1 cellular context compared by ENCODE assay signal in the genomic region with DNA sequence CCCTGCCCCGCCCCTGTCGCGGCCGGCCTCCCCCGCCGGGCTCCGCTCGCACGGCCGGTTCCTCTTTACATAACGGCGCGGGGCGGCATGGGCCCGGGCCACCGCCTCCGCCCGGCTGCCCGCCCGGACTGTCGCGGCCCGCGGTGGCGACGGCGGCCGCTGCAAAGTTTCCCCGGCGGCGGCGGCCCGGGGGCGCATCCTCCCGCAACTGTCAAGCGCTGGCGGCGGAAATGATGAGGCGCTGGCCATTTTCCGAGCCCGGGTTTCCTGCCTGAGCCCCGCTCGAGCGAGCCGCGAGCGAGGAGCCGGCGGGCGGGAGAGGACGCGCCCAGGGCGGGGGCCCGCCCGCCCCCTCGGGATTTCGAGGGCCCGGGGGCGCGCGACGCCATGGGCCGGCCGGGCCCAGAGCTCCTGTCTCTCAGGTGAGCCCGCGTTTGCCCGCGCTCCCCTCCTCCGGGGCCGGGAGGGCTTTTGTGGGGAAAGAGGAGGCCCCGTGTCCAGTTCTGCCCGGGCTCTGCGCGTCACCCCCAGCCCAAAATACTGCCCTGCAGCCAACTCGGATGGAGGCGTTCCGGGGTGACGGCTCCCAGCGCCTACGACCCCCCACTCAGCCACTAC.
TF ChIP-seq lines count a peak whose summit lies in the region.

A gene (plus strand): TSS at position 68 of the 618 bp plus-strand sequence. CDS start 12,223 bp downstream, outside the sequence.

TF ChIP-seq in K562, 482 proteins besides CTCF, POLR2A, EP300 and RAD21 (continued from another document and continues in another):
- TF ChIP-seq, protein P1, sequence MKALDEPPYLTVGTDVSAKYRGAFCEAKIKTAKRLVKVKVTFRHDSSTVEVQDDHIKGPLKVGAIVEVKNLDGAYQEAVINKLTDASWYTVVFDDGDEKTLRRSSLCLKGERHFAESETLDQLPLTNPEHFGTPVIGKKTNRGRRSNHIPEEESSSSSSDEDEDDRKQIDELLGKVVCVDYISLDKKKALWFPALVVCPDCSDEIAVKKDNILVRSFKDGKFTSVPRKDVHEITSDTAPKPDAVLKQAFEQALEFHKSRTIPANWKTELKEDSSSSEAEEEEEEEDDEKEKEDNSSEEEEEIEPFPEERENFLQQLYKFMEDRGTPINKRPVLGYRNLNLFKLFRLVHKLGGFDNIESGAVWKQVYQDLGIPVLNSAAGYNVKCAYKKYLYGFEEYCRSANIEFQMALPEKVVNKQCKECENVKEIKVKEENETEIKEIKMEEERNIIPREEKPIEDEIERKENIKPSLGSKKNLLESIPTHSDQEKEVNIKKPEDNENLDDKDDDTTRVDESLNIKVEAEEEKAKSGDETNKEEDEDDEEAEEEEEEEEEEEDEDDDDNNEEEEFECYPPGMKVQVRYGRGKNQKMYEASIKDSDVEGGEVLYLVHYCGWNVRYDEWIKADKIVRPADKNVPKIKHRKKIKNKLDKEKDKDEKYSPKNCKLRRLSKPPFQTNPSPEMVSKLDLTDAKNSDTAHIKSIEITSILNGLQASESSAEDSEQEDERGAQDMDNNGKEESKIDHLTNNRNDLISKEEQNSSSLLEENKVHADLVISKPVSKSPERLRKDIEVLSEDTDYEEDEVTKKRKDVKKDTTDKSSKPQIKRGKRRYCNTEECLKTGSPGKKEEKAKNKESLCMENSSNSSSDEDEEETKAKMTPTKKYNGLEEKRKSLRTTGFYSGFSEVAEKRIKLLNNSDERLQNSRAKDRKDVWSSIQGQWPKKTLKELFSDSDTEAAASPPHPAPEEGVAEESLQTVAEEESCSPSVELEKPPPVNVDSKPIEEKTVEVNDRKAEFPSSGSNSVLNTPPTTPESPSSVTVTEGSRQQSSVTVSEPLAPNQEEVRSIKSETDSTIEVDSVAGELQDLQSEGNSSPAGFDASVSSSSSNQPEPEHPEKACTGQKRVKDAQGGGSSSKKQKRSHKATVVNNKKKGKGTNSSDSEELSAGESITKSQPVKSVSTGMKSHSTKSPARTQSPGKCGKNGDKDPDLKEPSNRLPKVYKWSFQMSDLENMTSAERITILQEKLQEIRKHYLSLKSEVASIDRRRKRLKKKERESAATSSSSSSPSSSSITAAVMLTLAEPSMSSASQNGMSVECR (CRISPR knock-in tag; IDR thresholded peaks at IDR 0.05), result no peak
- no peak for TF ChIP-seq ADNP (tag; IDR thresholded peaks at IDR 0.05)
- no peak for TF ChIP-seq ZEB2 (IDR thresholded peaks at IDR 0.05)
- TF ChIP-seq, protein P2, sequence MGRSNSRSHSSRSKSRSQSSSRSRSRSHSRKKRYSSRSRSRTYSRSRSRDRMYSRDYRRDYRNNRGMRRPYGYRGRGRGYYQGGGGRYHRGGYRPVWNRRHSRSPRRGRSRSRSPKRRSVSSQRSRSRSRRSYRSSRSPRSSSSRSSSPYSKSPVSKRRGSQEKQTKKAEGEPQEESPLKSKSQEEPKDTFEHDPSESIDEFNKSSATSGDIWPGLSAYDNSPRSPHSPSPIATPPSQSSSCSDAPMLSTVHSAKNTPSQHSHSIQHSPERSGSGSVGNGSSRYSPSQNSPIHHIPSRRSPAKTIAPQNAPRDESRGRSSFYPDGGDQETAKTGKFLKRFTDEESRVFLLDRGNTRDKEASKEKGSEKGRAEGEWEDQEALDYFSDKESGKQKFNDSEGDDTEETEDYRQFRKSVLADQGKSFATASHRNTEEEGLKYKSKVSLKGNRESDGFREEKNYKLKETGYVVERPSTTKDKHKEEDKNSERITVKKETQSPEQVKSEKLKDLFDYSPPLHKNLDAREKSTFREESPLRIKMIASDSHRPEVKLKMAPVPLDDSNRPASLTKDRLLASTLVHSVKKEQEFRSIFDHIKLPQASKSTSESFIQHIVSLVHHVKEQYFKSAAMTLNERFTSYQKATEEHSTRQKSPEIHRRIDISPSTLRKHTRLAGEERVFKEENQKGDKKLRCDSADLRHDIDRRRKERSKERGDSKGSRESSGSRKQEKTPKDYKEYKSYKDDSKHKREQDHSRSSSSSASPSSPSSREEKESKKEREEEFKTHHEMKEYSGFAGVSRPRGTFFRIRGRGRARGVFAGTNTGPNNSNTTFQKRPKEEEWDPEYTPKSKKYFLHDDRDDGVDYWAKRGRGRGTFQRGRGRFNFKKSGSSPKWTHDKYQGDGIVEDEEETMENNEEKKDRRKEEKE (IDR thresholded peaks at IDR 0.05; ENCODE audit: borderline replicate concordance in 1 of 2, control insufficient read depth in 1 of 2, low read depth in 2 of 2, low read length in 1 of 2), result no peak
- no peak for TF ChIP-seq KAT7 (CRISPR knock-in tag; IDR thresholded peaks at IDR 0.05; ENCODE audit: borderline replicate concordance)
- TF ChIP-seq RBM14 (IDR thresholded peaks at IDR 0.05; ENCODE audit: borderline replicate concordance, insufficient read depth, low read depth, low read length), result no peak
- TF ChIP-seq, protein P3, sequence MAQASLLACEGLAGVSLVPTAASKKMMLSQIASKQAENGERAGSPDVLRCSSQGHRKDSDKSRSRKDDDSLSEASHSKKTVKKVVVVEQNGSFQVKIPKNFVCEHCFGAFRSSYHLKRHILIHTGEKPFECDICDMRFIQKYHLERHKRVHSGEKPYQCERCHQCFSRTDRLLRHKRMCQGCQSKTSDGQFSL (CRISPR knock-in tag; IDR thresholded peaks at IDR 0.05), result no peak
- TF ChIP-seq, protein P3 (tag; IDR thresholded peaks at IDR 0.05), result no peak
- no peak for TF ChIP-seq ATF7 (IDR thresholded peaks at IDR 0.05)
- TF ChIP-seq, protein P4, sequence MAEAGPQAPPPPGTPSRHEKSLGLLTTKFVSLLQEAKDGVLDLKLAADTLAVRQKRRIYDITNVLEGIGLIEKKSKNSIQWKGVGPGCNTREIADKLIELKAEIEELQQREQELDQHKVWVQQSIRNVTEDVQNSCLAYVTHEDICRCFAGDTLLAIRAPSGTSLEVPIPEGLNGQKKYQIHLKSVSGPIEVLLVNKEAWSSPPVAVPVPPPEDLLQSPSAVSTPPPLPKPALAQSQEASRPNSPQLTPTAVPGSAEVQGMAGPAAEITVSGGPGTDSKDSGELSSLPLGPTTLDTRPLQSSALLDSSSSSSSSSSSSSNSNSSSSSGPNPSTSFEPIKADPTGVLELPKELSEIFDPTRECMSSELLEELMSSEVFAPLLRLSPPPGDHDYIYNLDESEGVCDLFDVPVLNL (CRISPR knock-in tag; IDR thresholded peaks at IDR 0.05; ENCODE audit: low read depth), result no peak
- no peak for TF ChIP-seq PYGO2 (tag; IDR thresholded peaks at IDR 0.05)
- TF ChIP-seq TAF1 (IDR thresholded peaks at IDR 0.05; ENCODE audit: control insufficient read depth, extremely low read depth, insufficient read depth, low read length, severe bottlenecking), result peak; percentile 74
- TF ChIP-seq ZC3H11A (IDR thresholded peaks at IDR 0.05; ENCODE audit: low read depth, low read length), result no peak
- TF ChIP-seq SIN3A (IDR thresholded peaks at IDR 0.05; ENCODE audit: borderline replicate concordance in 2 of 2, control insufficient read depth in 1 of 2, low read depth in 2 of 2, low read length in 2 of 2), result peak; percentile 50 to 79; a peak in 2 of 4 replicates
- TF ChIP-seq KLF1 (tag; IDR thresholded peaks at IDR 0.05), result no peak
- no peak for TF ChIP-seq CTBP1 (IDR thresholded peaks at IDR 0.05; ENCODE audit: borderline replicate concordance)
- no peak for TF ChIP-seq TAF7 (tag; IDR thresholded peaks at IDR 0.05)
- no peak for TF ChIP-seq POLR2AphosphoS5 (IDR thresholded peaks at IDR 0.05; ENCODE audit: control insufficient read depth, insufficient read depth, low read depth, low read length)
- peak; percentile 71; the same call in 1 of the 2 replicates for TF ChIP-seq CBX1 (IDR thresholded peaks at IDR 0.05; ENCODE audit: low read depth)
- 0 out of 2 replicates have a peak, but pooled peaks have one; percentile 43 for TF ChIP-seq ZBTB1 (CRISPR knock-in tag; IDR thresholded peaks at IDR 0.05; ENCODE audit: borderline replicate concordance, low read depth)
- no peak for TF ChIP-seq CAMTA2 (CRISPR knock-in tag; conservative IDR thresholded peaks at IDR 0.05)
- no peak for TF ChIP-seq MAFK (IDR thresholded peaks at IDR 0.05; ENCODE audit: low read length)
- TF ChIP-seq SPI1 (IDR thresholded peaks at IDR 0.05; ENCODE audit: borderline replicate concordance, low read depth, low read length), result peak; percentile 77
- TF ChIP-seq, protein P5, sequence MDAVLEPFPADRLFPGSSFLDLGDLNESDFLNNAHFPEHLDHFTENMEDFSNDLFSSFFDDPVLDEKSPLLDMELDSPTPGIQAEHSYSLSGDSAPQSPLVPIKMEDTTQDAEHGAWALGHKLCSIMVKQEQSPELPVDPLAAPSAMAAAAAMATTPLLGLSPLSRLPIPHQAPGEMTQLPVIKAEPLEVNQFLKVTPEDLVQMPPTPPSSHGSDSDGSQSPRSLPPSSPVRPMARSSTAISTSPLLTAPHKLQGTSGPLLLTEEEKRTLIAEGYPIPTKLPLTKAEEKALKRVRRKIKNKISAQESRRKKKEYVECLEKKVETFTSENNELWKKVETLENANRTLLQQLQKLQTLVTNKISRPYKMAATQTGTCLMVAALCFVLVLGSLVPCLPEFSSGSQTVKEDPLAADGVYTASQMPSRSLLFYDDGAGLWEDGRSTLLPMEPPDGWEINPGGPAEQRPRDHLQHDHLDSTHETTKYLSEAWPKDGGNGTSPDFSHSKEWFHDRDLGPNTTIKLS (IDR thresholded peaks at IDR 0.05; ENCODE audit: borderline replicate concordance, low read depth), result no peak
- TF ChIP-seq CBX8 (IDR thresholded peaks at IDR 0.05; ENCODE audit: borderline replicate concordance, extremely low read depth, low read depth, low read length, poor library complexity, severe bottlenecking), result no peak
- no peak for TF ChIP-seq PCBP2 (IDR thresholded peaks at IDR 0.05; ENCODE audit: low read depth, low read length, poor library complexity, severe bottlenecking)
- TF ChIP-seq ZFPM2 (CRISPR knock-in tag; IDR thresholded peaks at IDR 0.05), result no peak
- no peak for TF ChIP-seq EHMT2 (IDR thresholded peaks at IDR 0.05)
- no peak for TF ChIP-seq BRCA1 (IDR thresholded peaks at IDR 0.05)
- no peak for TF ChIP-seq BRCA1 (CRISPR knock-in tag; IDR thresholded peaks at IDR 0.05)
- no peak for TF ChIP-seq ZNF589 (CRISPR knock-in tag; IDR thresholded peaks at IDR 0.05; ENCODE audit: low read depth)
- TF ChIP-seq, protein P6, sequence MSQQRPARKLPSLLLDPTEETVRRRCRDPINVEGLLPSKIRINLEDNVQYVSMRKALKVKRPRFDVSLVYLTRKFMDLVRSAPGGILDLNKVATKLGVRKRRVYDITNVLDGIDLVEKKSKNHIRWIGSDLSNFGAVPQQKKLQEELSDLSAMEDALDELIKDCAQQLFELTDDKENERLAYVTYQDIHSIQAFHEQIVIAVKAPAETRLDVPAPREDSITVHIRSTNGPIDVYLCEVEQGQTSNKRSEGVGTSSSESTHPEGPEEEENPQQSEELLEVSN (IDR thresholded peaks at IDR 0.05; ENCODE audit: borderline replicate concordance in 1 of 2, extremely low read depth in 1 of 2, insufficient read depth in 1 of 2, insufficient read length in 1 of 2, low read depth in 1 of 2, low read length in 1 of 2, poor library complexity in 1 of 2, severe bottlenecking in 1 of 2), result peak; percentile 2 to 53
- TF ChIP-seq ZNF57 (CRISPR knock-in tag; IDR thresholded peaks at IDR 0.05), result no peak
- TF ChIP-seq ZNF76 (CRISPR knock-in tag; IDR thresholded peaks at IDR 0.05; ENCODE audit: borderline replicate concordance), result no peak
- TF ChIP-seq KDM5B (IDR thresholded peaks at IDR 0.05; ENCODE audit: insufficient replicate concordance, low read depth, low read length), result peak; percentile 6
- TF ChIP-seq GABPB2 (CRISPR knock-in tag; conservative IDR thresholded peaks at IDR 0.05), result no peak
- TF ChIP-seq KDM1A (IDR thresholded peaks at IDR 0.05), result no peak
- no peak for TF ChIP-seq ZNF274 (IDR thresholded peaks at IDR 0.05; ENCODE audit: borderline replicate concordance, low read depth, low read length)
- TF ChIP-seq, protein P7, sequence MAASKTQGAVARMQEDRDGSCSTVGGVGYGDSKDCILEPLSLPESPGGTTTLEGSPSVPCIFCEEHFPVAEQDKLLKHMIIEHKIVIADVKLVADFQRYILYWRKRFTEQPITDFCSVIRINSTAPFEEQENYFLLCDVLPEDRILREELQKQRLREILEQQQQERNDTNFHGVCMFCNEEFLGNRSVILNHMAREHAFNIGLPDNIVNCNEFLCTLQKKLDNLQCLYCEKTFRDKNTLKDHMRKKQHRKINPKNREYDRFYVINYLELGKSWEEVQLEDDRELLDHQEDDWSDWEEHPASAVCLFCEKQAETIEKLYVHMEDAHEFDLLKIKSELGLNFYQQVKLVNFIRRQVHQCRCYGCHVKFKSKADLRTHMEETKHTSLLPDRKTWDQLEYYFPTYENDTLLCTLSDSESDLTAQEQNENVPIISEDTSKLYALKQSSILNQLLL (CRISPR knock-in tag; IDR thresholded peaks at IDR 0.05; ENCODE audit: borderline replicate concordance), result no peak
- no peak for TF ChIP-seq ZNF165 (CRISPR knock-in tag; IDR thresholded peaks at IDR 0.05; ENCODE audit: borderline replicate concordance)
- no peak for TF ChIP-seq ZFP30 (CRISPR knock-in tag; IDR thresholded peaks at IDR 0.05; ENCODE audit: borderline replicate concordance)
- no peak for TF ChIP-seq CC2D1A (IDR thresholded peaks at IDR 0.05)
- no peak for TF ChIP-seq NFE2 (IDR thresholded peaks at IDR 0.05; ENCODE audit: low read depth)
- TF ChIP-seq XRCC5 (IDR thresholded peaks at IDR 0.05; ENCODE audit: low read depth, low read length), result no peak
- TF ChIP-seq, protein P8, sequence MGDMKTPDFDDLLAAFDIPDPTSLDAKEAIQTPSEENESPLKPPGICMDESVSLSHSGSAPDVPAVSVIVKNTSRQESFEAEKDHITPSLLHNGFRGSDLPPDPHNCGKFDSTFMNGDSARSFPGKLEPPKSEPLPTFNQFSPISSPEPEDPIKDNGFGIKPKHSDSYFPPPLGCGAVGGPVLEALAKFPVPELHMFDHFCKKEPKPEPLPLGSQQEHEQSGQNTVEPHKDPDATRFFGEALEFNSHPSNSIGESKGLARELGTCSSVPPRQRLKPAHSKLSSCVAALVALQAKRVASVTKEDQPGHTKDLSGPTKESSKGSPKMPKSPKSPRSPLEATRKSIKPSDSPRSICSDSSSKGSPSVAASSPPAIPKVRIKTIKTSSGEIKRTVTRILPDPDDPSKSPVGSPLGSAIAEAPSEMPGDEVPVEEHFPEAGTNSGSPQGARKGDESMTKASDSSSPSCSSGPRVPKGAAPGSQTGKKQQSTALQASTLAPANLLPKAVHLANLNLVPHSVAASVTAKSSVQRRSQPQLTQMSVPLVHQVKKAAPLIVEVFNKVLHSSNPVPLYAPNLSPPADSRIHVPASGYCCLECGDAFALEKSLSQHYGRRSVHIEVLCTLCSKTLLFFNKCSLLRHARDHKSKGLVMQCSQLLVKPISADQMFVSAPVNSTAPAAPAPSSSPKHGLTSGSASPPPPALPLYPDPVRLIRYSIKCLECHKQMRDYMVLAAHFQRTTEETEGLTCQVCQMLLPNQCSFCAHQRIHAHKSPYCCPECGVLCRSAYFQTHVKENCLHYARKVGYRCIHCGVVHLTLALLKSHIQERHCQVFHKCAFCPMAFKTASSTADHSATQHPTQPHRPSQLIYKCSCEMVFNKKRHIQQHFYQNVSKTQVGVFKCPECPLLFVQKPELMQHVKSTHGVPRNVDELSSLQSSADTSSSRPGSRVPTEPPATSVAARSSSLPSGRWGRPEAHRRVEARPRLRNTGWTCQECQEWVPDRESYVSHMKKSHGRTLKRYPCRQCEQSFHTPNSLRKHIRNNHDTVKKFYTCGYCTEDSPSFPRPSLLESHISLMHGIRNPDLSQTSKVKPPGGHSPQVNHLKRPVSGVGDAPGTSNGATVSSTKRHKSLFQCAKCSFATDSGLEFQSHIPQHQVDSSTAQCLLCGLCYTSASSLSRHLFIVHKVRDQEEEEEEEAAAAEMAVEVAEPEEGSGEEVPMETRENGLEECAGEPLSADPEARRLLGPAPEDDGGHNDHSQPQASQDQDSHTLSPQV (IDR thresholded peaks at IDR 0.05), result peak; percentile 39; the same call in 1 of the 2 replicates
- TF ChIP-seq MAFG (tag; conservative IDR thresholded peaks at IDR 0.05), result no peak
- TF ChIP-seq ZNF583 (CRISPR knock-in tag; IDR thresholded peaks at IDR 0.05), result no peak
- TF ChIP-seq DDX20 (tag; IDR thresholded peaks at IDR 0.05; ENCODE audit: low read depth), result no peak
